In genomic region chr2:218893349-218894167, GRCh38 we compare ENCODE assay signal across 8 cellular contexts.
DNase-seq lines count a peak whose midpoint lies in the region; ATAC-seq and TF ChIP-seq lines count a peak whose summit lies in the region.

No MANE protein-coding gene starts in this region.

- H3K27me3 ChIP-seq in mucosa of rectum (ENCODE audit: control insufficient read depth in 2 of 2, insufficient read depth in 2 of 2, low read length in 2 of 2), result peaks cover 35 to 42% of the 10 kb centered on the region in 2 donors

- H3K9ac ChIP-seq in mucosa of rectum (ENCODE audit: low read depth in 1 of 2, low read length in 2 of 2), result peak overlapping the region; percentile 2 to 45

- peaks cover 15 to 29% of the 10 kb centered on the region in 2 donors for H3K4me1 ChIP-seq in mucosa of rectum (ENCODE audit: control insufficient read depth in 2 of 2, insufficient read depth in 2 of 2, low read length in 2 of 2)

- peaks cover 21% of the 10 kb centered on the region for H3K27me3 Mint-ChIP-seq in activated naive CD8-positive, alpha-beta T cell treated with anti-CD3 and anti-CD28 coated beads, Interleukin-2, amount 50 U/mL, for 24 hours

- no peaks in the 10 kb centered on the region for H3K36me3 ChIP-seq in mucosa of rectum (ENCODE audit: control insufficient read depth in 2 of 2, insufficient read depth in 2 of 2, low read length in 2 of 2)

- DNase-seq in AG08396 (ENCODE audit: low spot score), result peak; percentile 15
- no peak for DNase-seq in HFF-Myc (ENCODE audit: extremely low read depth, low read depth)
- DNase-seq in activated naive CD8-positive, alpha-beta T cell treated with anti-CD3 and anti-CD28 coated beads, Interleukin-2, amount 50 U/mL, for 24 hours, result no peak
- no peak for DNase-seq in NCI-H2196 (lab: John Stamatoyannopoulos, UW; ENCODE audit: unreplicated experiment)
- DNase-seq in NCI-H146 (lab: John Stamatoyannopoulos, UW), result no peak
- no peak for DNase-seq in KG1 (lab: John Stamatoyannopoulos, UW)
- DNase-seq in NCI-H2107 treated with DMSO at 0.1 percent for 48 hours (lab: John Stamatoyannopoulos, UW; ENCODE audit: unreplicated experiment), result no peak

- no peaks in the 10 kb centered on the region for H3K9me3 Mint-ChIP-seq in activated naive CD8-positive, alpha-beta T cell treated with anti-CD3 and anti-CD28 coated beads, Interleukin-2, amount 50 U/mL, for 24 hours

- peak overlapping the region; percentile 68 for H3K27ac Mint-ChIP-seq in activated naive CD8-positive, alpha-beta T cell treated with anti-CD3 and anti-CD28 coated beads, Interleukin-2, amount 50 U/mL, for 24 hours

- peaks cover 72% of the 10 kb centered on the region for H3K4me1 Mint-ChIP-seq in activated naive CD8-positive, alpha-beta T cell treated with anti-CD3 and anti-CD28 coated beads, Interleukin-2, amount 50 U/mL, for 24 hours

- H3K36me3 Mint-ChIP-seq in activated naive CD8-positive, alpha-beta T cell treated with anti-CD3 and anti-CD28 coated beads, Interleukin-2, amount 50 U/mL, for 24 hours (ENCODE audit: low read depth), result no peaks in the 10 kb centered on the region

- TF ChIP-seq CTCF in HFF-Myc (IDR thresholded peaks at IDR 0.05; ENCODE audit: low read depth, low read length, missing control alignments), result no peak

- H3K4me3 ChIP-seq in HFF-Myc (replicated peaks; ENCODE audit: low read depth, low read length) (peak overlapping the region; percentile 15), mucosa of rectum (ENCODE audit: low read length in 2 of 2) (peak overlapping the region in 1 of 2 donors; percentile 63)

- H3K27ac ChIP-seq in mucosa of rectum (ENCODE audit: low read depth in 2 of 2, low read length in 2 of 2), result peak overlapping the region in 1 of 2 donors; percentile 67

- peak overlapping the region; percentile 72 for H3K4me3 Mint-ChIP-seq in activated naive CD8-positive, alpha-beta T cell treated with anti-CD3 and anti-CD28 coated beads, Interleukin-2, amount 50 U/mL, for 24 hours

- no peaks in the 10 kb centered on the region for H3K9me3 ChIP-seq in mucosa of rectum (ENCODE audit: control insufficient read depth in 2 of 2, low read length in 2 of 2)

- no peak for ATAC-seq in activated naive CD8-positive, alpha-beta T cell treated with anti-CD3 and anti-CD28 coated beads, Interleukin-2, amount 50 U/mL, for 24 hours
